Comparison of ENCODE assay signal across 23 cellular contexts in the genomic region with DNA sequence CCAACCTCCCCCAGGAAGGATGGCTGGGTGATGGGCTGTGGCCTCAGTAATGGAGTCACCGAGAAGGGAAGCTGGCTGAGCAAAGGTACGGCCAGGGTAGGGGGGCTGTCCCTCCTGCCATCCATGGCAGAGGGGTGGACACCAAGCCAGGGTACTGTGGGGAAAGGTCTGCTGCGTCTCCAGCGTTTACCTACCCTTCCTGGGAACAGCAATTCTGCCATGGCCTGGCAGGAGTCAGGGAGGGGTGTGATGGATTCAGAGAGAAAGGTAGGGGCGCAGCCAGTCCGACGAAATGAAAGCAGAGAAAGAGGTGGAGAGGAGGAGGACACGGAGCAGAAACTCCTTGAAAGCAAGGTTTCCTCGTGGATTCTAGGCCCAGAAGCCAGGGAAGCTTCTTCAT.
DNase-seq lines count a peak whose midpoint lies in the region; ATAC-seq, FAIRE-seq and TF ChIP-seq lines count a peak whose summit lies in the region.
"Had no signal": no experiment of that assay in that cellular context is flagged by ENCODE, and none has a peak within 500 bp of the region (broad histone marks: within the 10 kb centered on the region; RNA-seq: fewer than 3 reads in every experiment).

No MANE protein-coding gene starts in this region.

- H2BK12ac ChIP-seq in mesenchymal stem cell (ENCODE audit: low read length in 2 of 2): peak overlapping the region; percentile 97 to 100

- H3K79me1 ChIP-seq in mesenchymal stem cell (replicated peaks; ENCODE audit: low read length, poor library complexity, severe bottlenecking): no peaks in the 10 kb centered on the region

- peak overlapping the region; percentile 89 for H2AK5ac ChIP-seq in mesenchymal stem cell (ENCODE audit: low read length, severe bottlenecking)

- FAIRE-seq in A549 (lab: Jason Lieb, UNC): no peak
- FAIRE-seq: RCC 7860 had no signal

- DNase-seq in A549 (ENCODE audit: low read depth in 1 of 2, low spot score in 1 of 2) (no peak), RWPE2 (ENCODE audit: low spot score) (peak; percentile 48), mesenchymal stem cell (no peak), smooth muscle cell (lab: John Stamatoyannopoulos, UW; ENCODE audit: unreplicated experiment) (no peak), superior temporal gyrus (ENCODE audit: extremely low spot score) (no peak), NCI-H226 (no peak), occipital lobe (lab: John Stamatoyannopoulos, UW) (no peak)
- no peak for DNase-seq in activated CD4-positive, alpha-beta memory T cell treated with anti-CD3 and anti-CD28 coated beads, Interleukin-2, amount 10 ng/mL, durations not matched to agents 7 days and 5 days
- DNase-seq: activated CD4-positive, alpha-beta T cell treated with anti-CD3 and anti-CD28 coated beads for 1 hour; body of pancreas; CD4-positive, alpha-beta T cell; cortex of kidney; GDM1; lower lobe of right lung; NCI-H1105; NCI-H2081; NK-92 treated with Interleukin-12 subunit alpha and Interleukin-12 subunit beta, amount 100 ng/mL, for 24 hours; stimulated activated CD4-positive, alpha-beta T cell treated with anti-CD3 and anti-CD28 coated beads, Interleukin-4, amount 100 ng/mL, for 24 hours; stimulated activated naive CD8-positive, alpha-beta T cell treated with anti-CD3 and anti-CD28 coated beads, Interleukin-15, amount 100 ng/mL, for 72 hours had no signal

- peak overlapping the region; percentile 79 to 97 for H3K4ac ChIP-seq in mesenchymal stem cell (ENCODE audit: low read depth in 1 of 2, low read length in 2 of 2)

- H3K18ac ChIP-seq in mesenchymal stem cell (ENCODE audit: low read depth in 1 of 2, low read length in 2 of 2): peak overlapping the region; percentile 91 to 97

- peak overlapping the region; percentile 96 for H4K8ac ChIP-seq in mesenchymal stem cell (ENCODE audit: low read length)

- H3K27ac Mint-ChIP-seq in activated CD4-positive, alpha-beta memory T cell treated with anti-CD3 and anti-CD28 coated beads, Interleukin-2, amount 10 ng/mL, durations not matched to agents 7 days and 5 days: no peak overlapping the region
- H3K27ac Mint-ChIP-seq: activated naive CD4-positive, alpha-beta T cell treated with anti-CD3 and anti-CD28 coated beads, Interleukin-2, amount 50 U/mL, for 72 hours; CD4-positive, alpha-beta T cell; progenitor cell of endocrine pancreas had no signal

- H3K4me3 Mint-ChIP-seq in activated CD4-positive, alpha-beta memory T cell treated with anti-CD3 and anti-CD28 coated beads, Interleukin-2, amount 10 ng/mL, durations not matched to agents 7 days and 5 days: no peak overlapping the region
- H3K4me3 Mint-ChIP-seq: CD4-positive, alpha-beta T cell; stimulated activated naive CD8-positive, alpha-beta T cell treated with anti-CD3 and anti-CD28 coated beads, Interleukin-15, amount 100 ng/mL, for 72 hours had no signal

- peak overlapping the region in 1 of 2 experiments; percentile 19 for H3K14ac ChIP-seq in mesenchymal stem cell (ENCODE audit: low read length in 2 of 2)

- H3K79me2 ChIP-seq in smooth muscle cell (ENCODE audit: low read depth): no peaks in the 10 kb centered on the region

- no peak for TF ChIP-seq RAD21 in A549 (conservative IDR thresholded peaks at IDR 0.05 in 1 of 2, IDR thresholded peaks at IDR 0.05 in 1 of 2)

- POLR2A ChIA-PET in A549 (lab: Yijun Ruan, JAX): no interaction called here
- POLR2A ChIA-PET in activated CD4-positive, alpha-beta memory T cell treated with anti-CD3 and anti-CD28 coated beads, Interleukin-2, amount 10 ng/mL, durations not matched to agents 7 days and 5 days (lab: Charles Lee): no interaction called here

- H3K4me3 ChIP-seq in A549 (no peak overlapping the region), RWPE2 (ENCODE audit: severe bottlenecking) (no peak overlapping the region), mesenchymal stem cell (ENCODE audit: insufficient read depth in 1 of 2, low read depth in 1 of 2, low read length in 2 of 2) (no peak overlapping the region), smooth muscle cell (no peak overlapping the region)
- H3K4me3 ChIP-seq: body of pancreas, lower lobe of right lung, skin epidermis had no signal

- no peak overlapping the region for H2BK5ac ChIP-seq in mesenchymal stem cell (ENCODE audit: low read depth, low read length, poor library complexity, severe bottlenecking)

- H3K9ac ChIP-seq in mesenchymal stem cell (ENCODE audit: low read length) (no peak overlapping the region), smooth muscle cell (ENCODE audit: low read depth) (no peak overlapping the region)

- TF ChIP-seq CTCF in A549 (IDR thresholded peaks at IDR 0.05) (no peak), RWPE2 (IDR thresholded peaks at IDR 0.05; ENCODE audit: poor library complexity, severe bottlenecking) (no peak), smooth muscle cell (IDR thresholded peaks at IDR 0.05; ENCODE audit: borderline replicate concordance, insufficient read depth, poor library complexity, severe bottlenecking) (no peak)

- H3K23ac ChIP-seq in mesenchymal stem cell (ENCODE audit: low read length in 2 of 2): no peak overlapping the region

- no peaks in the 10 kb centered on the region for H4K20me1 ChIP-seq in smooth muscle cell (ENCODE audit: low read depth)

- H3K27me3 ChIP-seq in RWPE2 (ENCODE audit: insufficient read depth, poor library complexity, severe bottlenecking) (no peaks in the 10 kb centered on the region), mesenchymal stem cell (ENCODE audit: control insufficient read depth in 1 of 2, insufficient read depth in 1 of 2, low read length in 2 of 2) (no peaks in the 10 kb centered on the region), smooth muscle cell (ENCODE audit: low read depth) (no peaks in the 10 kb centered on the region)
- H3K27me3 ChIP-seq: body of pancreas had no signal

- no peak for TF ChIP-seq EP300 in A549 (IDR thresholded peaks at IDR 0.05)

- CTCF ChIA-PET in A549 (lab: Yijun Ruan, JAX): interaction anchor here (1.1 to 1.4 kb wide), 3 partner anchors 19 to 83 kb away, joined by 3 to 4 read pairs (median 3); no protein-coding TSS in a partner anchor
- CTCF ChIA-PET in activated CD4-positive, alpha-beta memory T cell treated with anti-CD3 and anti-CD28 coated beads, Interleukin-2, amount 10 ng/mL, durations not matched to agents 7 days and 5 days (lab: Charles Lee): no interaction called here

- peak overlapping the region; percentile 97 for H4K91ac ChIP-seq in mesenchymal stem cell (ENCODE audit: low read length)

- ATAC-seq in A549 (no peak), RWPE2 (ENCODE audit: low read depth) (no peak)
- ATAC-seq: activated naive CD4-positive, alpha-beta T cell treated with anti-CD3 and anti-CD28 coated beads, Interleukin-2, amount 50 U/mL, for 72 hours; body of pancreas; stimulated activated naive CD8-positive, alpha-beta T cell treated with anti-CD3 and anti-CD28 coated beads, Interleukin-15, amount 100 ng/mL, for 72 hours had no signal

- H2AFZ ChIP-seq in mesenchymal stem cell (ENCODE audit: low read depth, low read length) (no peak overlapping the region), smooth muscle cell (ENCODE audit: low read depth) (no peak overlapping the region)

- peak overlapping the region; percentile 97 for H2BK120ac ChIP-seq in mesenchymal stem cell (ENCODE audit: low read depth, low read length)

- H3K9me3 ChIP-seq in A549 (no peaks in the 10 kb centered on the region), RWPE2 (ENCODE audit: severe bottlenecking) (no peaks in the 10 kb centered on the region), mesenchymal stem cell (ENCODE audit: control insufficient read depth, low read length) (no peaks in the 10 kb centered on the region), smooth muscle cell (replicated peaks; ENCODE audit: low read depth) (no peaks in the 10 kb centered on the region)
- H3K9me3 ChIP-seq: body of pancreas, lower lobe of right lung had no signal

- H2BK15ac ChIP-seq in mesenchymal stem cell (ENCODE audit: low read depth, poor library complexity, severe bottlenecking): peak overlapping the region; percentile 90

- H3K36me3 Mint-ChIP-seq in activated CD4-positive, alpha-beta memory T cell treated with anti-CD3 and anti-CD28 coated beads, Interleukin-2, amount 10 ng/mL, durations not matched to agents 7 days and 5 days (ENCODE audit: low read depth): no peaks in the 10 kb centered on the region
- H3K36me3 Mint-ChIP-seq: activated naive CD4-positive, alpha-beta T cell treated with anti-CD3 and anti-CD28 coated beads, Interleukin-2, amount 50 U/mL, for 72 hours had no signal

- H3K27ac ChIP-seq in A549 (peak overlapping the region; percentile 80 to 90), RWPE2 (ENCODE audit: poor library complexity, severe bottlenecking) (peak overlapping the region; percentile 97), mesenchymal stem cell (ENCODE audit: low read length, poor library complexity, severe bottlenecking) (no peak overlapping the region), smooth muscle cell (ENCODE audit: low read depth) (peak overlapping the region; percentile 84)
- H3K27ac ChIP-seq: body of pancreas, lower lobe of right lung had no signal

- no peak overlapping the region for H3K4me2 ChIP-seq in A549
- no peak overlapping the region for H3K4me2 ChIP-seq in mesenchymal stem cell (ENCODE audit: low read length, poor library complexity, severe bottlenecking)
- H3K4me2 ChIP-seq in smooth muscle cell: no peak overlapping the region

- H3K4me1 ChIP-seq in A549 (peaks cover 47% of the 10 kb centered on the region), RWPE2 (ENCODE audit: insufficient read depth, poor library complexity, severe bottlenecking) (peaks cover 51% of the 10 kb centered on the region), mesenchymal stem cell (ENCODE audit: control insufficient read depth, insufficient read depth, low read depth, low read length) (peaks cover 54% of the 10 kb centered on the region), smooth muscle cell (ENCODE audit: low read depth) (peaks cover 35% of the 10 kb centered on the region)

- 88% methylated on average over 9 of the region's 9 CpGs for WGBS in A549 (ENCODE audit: missing lambda C conversion rate)
- WGBS in mesenchymal stem cell: 90% methylated on average over 8 of the region's 9 CpGs
- 96% methylated on average over 8 of the region's 9 CpGs for WGBS in smooth muscle cell (ENCODE audit: low lambda C conversion rate)

- TF ChIP-seq POLR2A in A549 (IDR thresholded peaks at IDR 0.05; ENCODE audit: low read length): no peak

- H3F3A ChIP-seq in smooth muscle cell (ENCODE audit: low read depth): no peaks in the 10 kb centered on the region

- H3K27me3 Mint-ChIP-seq in activated CD4-positive, alpha-beta memory T cell treated with anti-CD3 and anti-CD28 coated beads, Interleukin-2, amount 10 ng/mL, durations not matched to agents 7 days and 5 days: peaks cover 9% of the 10 kb centered on the region
- H3K27me3 Mint-ChIP-seq: CD4-positive, alpha-beta T cell; progenitor cell of endocrine pancreas; stimulated activated naive CD8-positive, alpha-beta T cell treated with anti-CD3 and anti-CD28 coated beads, Interleukin-15, amount 100 ng/mL, for 72 hours had no signal

- H3K9me3 Mint-ChIP-seq in activated CD4-positive, alpha-beta memory T cell treated with anti-CD3 and anti-CD28 coated beads, Interleukin-2, amount 10 ng/mL, durations not matched to agents 7 days and 5 days: no peaks in the 10 kb centered on the region
- H3K9me3 Mint-ChIP-seq: activated naive CD4-positive, alpha-beta T cell treated with anti-CD3 and anti-CD28 coated beads, Interleukin-2, amount 50 U/mL, for 72 hours; CD4-positive, alpha-beta T cell; stimulated activated naive CD8-positive, alpha-beta T cell treated with anti-CD3 and anti-CD28 coated beads, Interleukin-15, amount 100 ng/mL, for 72 hours had no signal

- H3K36me3 ChIP-seq in RWPE2 (ENCODE audit: low read depth): no peaks in the 10 kb centered on the region
- H3K36me3 ChIP-seq in mesenchymal stem cell (ENCODE audit: control insufficient read depth in 1 of 2, insufficient read depth in 2 of 2, low read depth in 1 of 2, low read length in 2 of 2): no peaks in the 10 kb centered on the region
- no peaks in the 10 kb centered on the region for H3K36me3 ChIP-seq in smooth muscle cell (ENCODE audit: low read depth)
- H3K36me3 ChIP-seq: lower lobe of right lung had no signal

- H3K4me1 Mint-ChIP-seq in activated CD4-positive, alpha-beta memory T cell treated with anti-CD3 and anti-CD28 coated beads, Interleukin-2, amount 10 ng/mL, durations not matched to agents 7 days and 5 days: peaks cover 22% of the 10 kb centered on the region
